In genomic region chr19:48968179-48968661, GRCh38 we compare ENCODE assay signal across 12 cellular contexts. TPM values are rescaled to one million over a fixed set of nuclear protein-coding genes. Genes with fewer than 3 reads are reported as not detected.
A peak's percentile ranks its signal among the peaks of the same experiment; 100 is the strongest.
DNase-seq lines count a peak whose midpoint lies in the region; ATAC-seq and TF ChIP-seq lines count a peak whose summit lies in the region.
"Had no signal": no experiment of that assay in that cellular context is flagged by ENCODE, and none has a peak within 500 bp of the region (broad histone marks: within the 10 kb centered on the region; RNA-seq: fewer than 3 reads in every experiment).

No MANE protein-coding gene starts in this region.

- H3K36me3 Mint-ChIP-seq in activated naive CD4-positive, alpha-beta T cell treated with anti-CD3 and anti-CD28 coated beads, Interleukin-2, amount 50 U/mL, for 72 hours: peaks cover 19 to 22% of the 10 kb centered on the region in 2 donors
- peaks cover 25% of the 10 kb centered on the region for H3K36me3 Mint-ChIP-seq in activated naive CD8-positive, alpha-beta T cell treated with anti-CD3 and anti-CD28 coated beads, Interleukin-2, amount 10 ng/mL, durations not matched to agents 7 days and 5 days

- ATAC-seq in activated naive CD4-positive, alpha-beta T cell treated with anti-CD3 and anti-CD28 coated beads, Interleukin-2, amount 50 U/mL, for 72 hours: no peak
- ATAC-seq in activated naive CD8-positive, alpha-beta T cell treated with anti-CD3 and anti-CD28 coated beads, Interleukin-2, amount 10 ng/mL, durations not matched to agents 7 days and 5 days (ENCODE audit: low read depth): no peak
- ATAC-seq in left lung: no peak

- WGBS in tibial nerve, 2 donors: 50 to 65% methylated on average over 4 of the region's 4 CpGs

- no peak for TF ChIP-seq POLR2A in tibial nerve (IDR thresholded peaks at IDR 0.05)

- peaks cover 35% of the 10 kb centered on the region for H3K4me1 Mint-ChIP-seq in activated naive CD8-positive, alpha-beta T cell treated with anti-CD3 and anti-CD28 coated beads, Interleukin-2, amount 10 ng/mL, durations not matched to agents 7 days and 5 days

- H3K4me3 ChIP-seq in left lung: peak overlapping the region in 1 of 2 donors; percentile 92
- H3K4me3 ChIP-seq in tibial nerve: no peak overlapping the region
- no peak overlapping the region for H3K4me3 ChIP-seq in BE2C (ENCODE audit: low read depth, low read length)

- peak overlapping the region; percentile 14 for H3K4me3 Mint-ChIP-seq in activated naive CD8-positive, alpha-beta T cell treated with anti-CD3 and anti-CD28 coated beads, Interleukin-2, amount 10 ng/mL, durations not matched to agents 7 days and 5 days

- TF ChIP-seq EP300 in tibial nerve (IDR thresholded peaks at IDR 0.05): no peak

- H3K9me3 Mint-ChIP-seq in activated naive CD4-positive, alpha-beta T cell treated with anti-CD3 and anti-CD28 coated beads, Interleukin-2, amount 50 U/mL, for 72 hours: no peaks in the 10 kb centered on the region
- H3K9me3 Mint-ChIP-seq in activated naive CD8-positive, alpha-beta T cell treated with anti-CD3 and anti-CD28 coated beads, Interleukin-2, amount 10 ng/mL, durations not matched to agents 7 days and 5 days: no peaks in the 10 kb centered on the region
- H3K9me3 Mint-ChIP-seq: memory B cell had no signal

- H3K27me3 ChIP-seq in left lung (no peaks in the 10 kb centered on the region), tibial nerve (no peaks in the 10 kb centered on the region), BE2C (no peaks in the 10 kb centered on the region)

- TF ChIP-seq CTCF in left lung (IDR thresholded peaks at IDR 0.05): no peak
- no peak for TF ChIP-seq CTCF in tibial nerve (IDR thresholded peaks at IDR 0.05)
- TF ChIP-seq CTCF in BE2C (IDR thresholded peaks at IDR 0.05; ENCODE audit: low read depth, low read length): no peak

- POLR2A ChIA-PET in activated naive CD8-positive, alpha-beta T cell treated with anti-CD3 and anti-CD28 coated beads, Interleukin-2, amount 10 ng/mL, durations not matched to agents 7 days and 5 days (lab: Charles Lee): interaction anchor here (1.7 to 2.0 kb wide), 3 partner anchors 96 to 173 kb away, joined by 4 to 7 read pairs (median 6); partner anchors contain the start of genes HSD17B14 and PPP1R15A

- peak overlapping the region; percentile 96 to 97 for H3K27ac ChIP-seq in left lung
- H3K27ac ChIP-seq in tibial nerve: peak overlapping the region; percentile 2 to 97 (median 62)
- H3K27ac ChIP-seq: C4-2B had no signal

- no peak for DNase-seq in activated naive CD4-positive, alpha-beta T cell treated with anti-CD3 and anti-CD28 coated beads, Interleukin-2, amount 50 U/mL, for 72 hours (ENCODE audit: low spot score in 2 of 2)
- no peak for DNase-seq in activated naive CD4-positive, alpha-beta T cell treated with anti-CD3 and anti-CD28 coated beads, Interleukin-2, amount 50 U/mL, for 16 hours
- DNase-seq in activated naive CD8-positive, alpha-beta T cell treated with anti-CD3 and anti-CD28 coated beads, Interleukin-2, amount 10 ng/mL, durations not matched to agents 7 days and 5 days: no peak
- DNase-seq in left lung (no peak), tibial nerve (ENCODE audit: low spot score in 2 of 2) (no peak), LoVo (ENCODE audit: low spot score) (no peak), NCI-H146 treated with DMSO at 0.1 percent for 48 hours (lab: John Stamatoyannopoulos, UW; ENCODE audit: unreplicated experiment) (no peak), BE2C (no peak)
- DNase-seq: activated CD4-positive, alpha-beta T cell treated with anti-CD3 and anti-CD28 coated beads, Interleukin-2, amount 50 U/mL, for 1 hour; effector CD4-positive, alpha-beta T cell had no signal

- intact Hi-C loops in left lung (cut with DNase I): no loop called here

- no peaks in the 10 kb centered on the region for H3K9me3 ChIP-seq in left lung
- no peaks in the 10 kb centered on the region for H3K9me3 ChIP-seq in tibial nerve
- no peaks in the 10 kb centered on the region for H3K9me3 ChIP-seq in BE2C

- no peaks in the 10 kb centered on the region for H3K27me3 Mint-ChIP-seq in activated naive CD8-positive, alpha-beta T cell treated with anti-CD3 and anti-CD28 coated beads, Interleukin-2, amount 10 ng/mL, durations not matched to agents 7 days and 5 days
- H3K27me3 Mint-ChIP-seq: memory B cell had no signal

- peak overlapping the region; percentile 51 to 96 for H3K27ac Mint-ChIP-seq in activated naive CD4-positive, alpha-beta T cell treated with anti-CD3 and anti-CD28 coated beads, Interleukin-2, amount 50 U/mL, for 72 hours
- H3K27ac Mint-ChIP-seq in activated naive CD8-positive, alpha-beta T cell treated with anti-CD3 and anti-CD28 coated beads, Interleukin-2, amount 10 ng/mL, durations not matched to agents 7 days and 5 days: peak overlapping the region; percentile 0
- H3K27ac Mint-ChIP-seq: memory B cell had no signal

- H3K4me1 ChIP-seq in left lung (peaks cover 13 to 58% of the 10 kb centered on the region in 2 donors), tibial nerve (peaks cover 0 to 59% (median 33%) of the 10 kb centered on the region in 4 donors), BE2C (peaks cover 27% of the 10 kb centered on the region)

- H3K36me3 ChIP-seq in left lung: peaks cover 2 to 67% of the 10 kb centered on the region in 2 donors
- H3K36me3 ChIP-seq in tibial nerve: peaks cover 0 to 63% (median 2%) of the 10 kb centered on the region in 3 donors
- peaks cover 37% of the 10 kb centered on the region for H3K36me3 ChIP-seq in BE2C

RNA-seq across cellular contexts. Expression of gene FTL, which starts 3.1 kb away (rescaled TPM):
- 1,000 to 10,000 TPM; 1,148 to 2,898 TPM for total RNA-seq in activated naive CD4-positive, alpha-beta T cell treated with anti-CD3 and anti-CD28 coated beads, Interleukin-2, amount 50 U/mL, for 72 hours
- total RNA-seq in activated naive CD8-positive, alpha-beta T cell treated with anti-CD3 and anti-CD28 coated beads, Interleukin-2, amount 10 ng/mL, durations not matched to agents 7 days and 5 days: 1,000 to 10,000 TPM; 1,232 to 1,343 TPM
- 1,000 to 10,000 TPM; 8,739 to 9,329 TPM for total RNA-seq in left lung
- total RNA-seq in tibial nerve: 1,000 to 10,000 TPM; 5,480 to 8,362 (median 5,857) TPM
- 845 TPM for polyA plus RNA-seq in BE2C (2012; ENCODE audit: insufficient read depth, insufficient read length, low read depth)

RNA-seq across cellular contexts. Expression of gene BAX, which starts 13.5 kb away (rescaled TPM):
- 100 to 1,000 TPM; 191 to 711 TPM for total RNA-seq in activated naive CD4-positive, alpha-beta T cell treated with anti-CD3 and anti-CD28 coated beads, Interleukin-2, amount 50 U/mL, for 72 hours
- total RNA-seq in activated naive CD8-positive, alpha-beta T cell treated with anti-CD3 and anti-CD28 coated beads, Interleukin-2, amount 10 ng/mL, durations not matched to agents 7 days and 5 days: 100 to 1,000 TPM; 285 to 296 TPM
- 100 to 1,000 TPM; 130 to 141 TPM for total RNA-seq in left lung
- total RNA-seq in tibial nerve: 10 to 100 TPM; 31.4 to 61.2 (median 38.4) TPM
- polyA plus RNA-seq in BE2C (2012; ENCODE audit: insufficient read depth, insufficient read length, low read depth): 70.8 TPM

RNA-seq across cellular contexts. Expression of gene GYS1, which starts 24.9 kb away (rescaled TPM):
- 100 to 1,000 TPM in 1 of 2 donors, 10 to 100 TPM in 1; 44.8 to 104 TPM for total RNA-seq in activated naive CD4-positive, alpha-beta T cell treated with anti-CD3 and anti-CD28 coated beads, Interleukin-2, amount 50 U/mL, for 72 hours
- 10 to 100 TPM; 58.0 to 63.1 TPM for total RNA-seq in activated naive CD8-positive, alpha-beta T cell treated with anti-CD3 and anti-CD28 coated beads, Interleukin-2, amount 10 ng/mL, durations not matched to agents 7 days and 5 days
- total RNA-seq in left lung (10 to 100 TPM; 42.5 to 49.0 TPM), tibial nerve (10 to 100 TPM; 28.8 to 42.0 (median 31.0) TPM)
- 10.3 TPM for polyA plus RNA-seq in BE2C (2012; ENCODE audit: insufficient read depth, insufficient read length, low read depth)

RNA-seq across cellular contexts. Expression of gene RUVBL2, which starts 25.5 kb away (rescaled TPM):
- 100 to 1,000 TPM; 135 to 160 TPM for total RNA-seq in activated naive CD4-positive, alpha-beta T cell treated with anti-CD3 and anti-CD28 coated beads, Interleukin-2, amount 50 U/mL, for 72 hours
- total RNA-seq in activated naive CD8-positive, alpha-beta T cell treated with anti-CD3 and anti-CD28 coated beads, Interleukin-2, amount 10 ng/mL, durations not matched to agents 7 days and 5 days: 10 to 100 TPM; 71.3 to 76.1 TPM
- total RNA-seq in left lung (10 to 100 TPM; 46.6 to 66.6 TPM), tibial nerve (100 to 1,000 TPM in 1 of 4 donors, 10 to 100 TPM in 3; 69.2 to 120 (median 78.5) TPM)
- polyA plus RNA-seq in BE2C (2012; ENCODE audit: insufficient read depth, insufficient read length, low read depth): 359 TPM

RNA-seq across cellular contexts. Expression of gene DHDH, which starts 34.7 kb away (rescaled TPM):
- total RNA-seq in activated naive CD4-positive, alpha-beta T cell treated with anti-CD3 and anti-CD28 coated beads, Interleukin-2, amount 50 U/mL, for 72 hours: 1 to 10 TPM; 2.2 to 7.4 TPM
- 1 to 10 TPM; 1.7 to 2.6 TPM for total RNA-seq in activated naive CD8-positive, alpha-beta T cell treated with anti-CD3 and anti-CD28 coated beads, Interleukin-2, amount 10 ng/mL, durations not matched to agents 7 days and 5 days
- total RNA-seq in left lung (1 to 10 TPM; 3.3 to 4.1 TPM), tibial nerve (1 to 10 TPM in 1 of 4 donors, not detected in 3; 1.2 TPM)
- not detected for polyA plus RNA-seq in BE2C (2012; ENCODE audit: insufficient read depth, insufficient read length, low read depth)
